In genomic region chr12:47212701-47213039, GRCh38 we compare ENCODE assay signal across 19 cellular contexts.
DNase-seq lines count a peak whose midpoint lies in the region; ATAC-seq and TF ChIP-seq lines count a peak whose summit lies in the region.
"Had no signal": no experiment of that assay in that cellular context is flagged by ENCODE, and none has a peak within 500 bp of the region (broad histone marks: within the 10 kb centered on the region; RNA-seq: fewer than 3 reads in every experiment).

No MANE protein-coding gene starts in this region.

- H3K9me2 ChIP-seq in Karpas-422 (replicated peaks; ENCODE audit: insufficient read depth, low read length): no peaks in the 10 kb centered on the region

- H3K4me1 Mint-ChIP-seq in activated CD4-positive, alpha-beta T cell treated with anti-CD3 and anti-CD28 coated beads, Interleukin-2, amount 10 ng/mL, durations not matched to agents 24 days and 14 days: peaks cover 55% of the 10 kb centered on the region
- peaks cover 35% of the 10 kb centered on the region for H3K4me1 Mint-ChIP-seq in activated naive CD8-positive, alpha-beta T cell (ENCODE audit: low read depth)
- H3K4me1 Mint-ChIP-seq in natural killer cell: peaks cover 80 to 81% of the 10 kb centered on the region in 2 donors

- ATAC-seq in natural killer cell: no peak
- ATAC-seq: pancreas had no signal

- H3K27ac Mint-ChIP-seq in activated CD4-positive, alpha-beta T cell treated with anti-CD3 and anti-CD28 coated beads, Interleukin-2, amount 10 ng/mL, durations not matched to agents 24 days and 14 days: peak overlapping the region; percentile 98
- H3K27ac Mint-ChIP-seq in activated naive CD8-positive, alpha-beta T cell: peak overlapping the region; percentile 99
- H3K27ac Mint-ChIP-seq in natural killer cell: peak overlapping the region; percentile 97 to 99

- TF ChIP-seq EP300 in ovary (IDR thresholded peaks at IDR 0.05): no peak

- no peak for TF ChIP-seq POLR2A in ovary (IDR thresholded peaks at IDR 0.05)

- TF ChIP-seq CTCF in natural killer cell (IDR thresholded peaks at IDR 0.05) (no peak), ovary (IDR thresholded peaks at IDR 0.05) (no peak), right atrium auricular region (IDR thresholded peaks at IDR 0.05) (no peak)

- peaks cover 69% of the 10 kb centered on the region for H3K36me3 Mint-ChIP-seq in activated CD4-positive, alpha-beta T cell treated with anti-CD3 and anti-CD28 coated beads, Interleukin-2, amount 10 ng/mL, durations not matched to agents 24 days and 14 days (ENCODE audit: low read depth)
- H3K36me3 Mint-ChIP-seq in activated naive CD8-positive, alpha-beta T cell: peaks cover 46% of the 10 kb centered on the region
- peaks cover 7% of the 10 kb centered on the region for H3K36me3 Mint-ChIP-seq in natural killer cell

- H3K79me2 ChIP-seq in Karpas-422 (ENCODE audit: low read length): peaks cover 67% of the 10 kb centered on the region

- H2AFZ ChIP-seq in Karpas-422 (ENCODE audit: low read length): no peak overlapping the region

- H3K9ac ChIP-seq in Karpas-422 (ENCODE audit: low read length): peak overlapping the region; percentile 80; the same call in 1 of the 2 replicates

- H3K27me3 ChIP-seq in Karpas-422 (ENCODE audit: low read length) (no peaks in the 10 kb centered on the region), ovary (no peaks in the 10 kb centered on the region), right atrium auricular region (no peaks in the 10 kb centered on the region)
- H3K27me3 ChIP-seq: pancreas, suprapubic skin had no signal

- no peak for DNase-seq in activated CD4-positive, alpha-beta T cell treated with anti-CD3 and anti-CD28 coated beads, Interleukin-2, amount 10 ng/mL, durations not matched to agents 24 days and 14 days
- no peak for DNase-seq in activated CD4-positive, alpha-beta T cell treated with anti-CD3 and anti-CD28 coated beads, Interleukin-2, amount 50 U/mL, for 1 hour
- DNase-seq in Karpas-422 (no peak), natural killer cell (no peak), NCI-H1694 (lab: John Stamatoyannopoulos, UW) (no peak), ovary (no peak), right atrium auricular region (ENCODE audit: low spot score) (no peak)
- DNase-seq: aorta; DMS79 treated with DMSO at 0.1 percent for 48 hours; NCI-H1092 treated with DMSO at 0.1 percent for 48 hours; NCI-H2081 treated with DMSO at 0.1 percent for 48 hours; NCI-H524; pancreas; Right ventricle myocardium superior; stimulated activated CD4-positive, alpha-beta T cell treated with anti-CD3 and anti-CD28 coated beads, Interleukin-2, amount 100 ng/mL, for 48 hours; T-helper 9 cell had no signal

- H3K9me3 Mint-ChIP-seq in activated CD4-positive, alpha-beta T cell treated with anti-CD3 and anti-CD28 coated beads, Interleukin-2, amount 10 ng/mL, durations not matched to agents 24 days and 14 days: no peaks in the 10 kb centered on the region
- no peaks in the 10 kb centered on the region for H3K9me3 Mint-ChIP-seq in activated naive CD8-positive, alpha-beta T cell (ENCODE audit: low read depth)
- H3K9me3 Mint-ChIP-seq in natural killer cell: no peaks in the 10 kb centered on the region

- intact Hi-C loops in activated CD4-positive, alpha-beta T cell treated with anti-CD3 and anti-CD28 coated beads, Interleukin-2, amount 10 ng/mL, durations not matched to agents 24 days and 14 days (cut with micrococcal nuclease): loop anchor here (1.0 to 5.0 kb wide), 3 partner anchors 22 to 840 kb away; partner anchors contain the start of genes RPAP3 and SLC38A2
- intact Hi-C loops in natural killer cell (cut with micrococcal nuclease): loop anchor here (5.0 to 10.0 kb wide), 3 partner anchors 130 to 838 kb away; partner anchors contain the start of genes HDAC7 and SLC38A2
- intact Hi-C loops in ovary (cut with DNase I): no loop called here

- peaks cover 26% of the 10 kb centered on the region; the same call in 1 of the 2 replicates for H3K36me3 ChIP-seq in Karpas-422 (ENCODE audit: insufficient read depth, low read length)
- H3K36me3 ChIP-seq in ovary: no peaks in the 10 kb centered on the region
- no peaks in the 10 kb centered on the region for H3K36me3 ChIP-seq in right atrium auricular region
- H3K36me3 ChIP-seq: pancreas, suprapubic skin had no signal

- H3K4me1 ChIP-seq in Karpas-422 (ENCODE audit: low read length): peaks cover 83% of the 10 kb centered on the region
- no peaks in the 10 kb centered on the region for H3K4me1 ChIP-seq in ovary (ENCODE audit: insufficient read depth)
- no peaks in the 10 kb centered on the region for H3K4me1 ChIP-seq in right atrium auricular region
- H3K4me1 ChIP-seq: suprapubic skin had no signal

- H3K4me2 ChIP-seq in Karpas-422 (ENCODE audit: low read depth, low read length, poor library complexity, severe bottlenecking): peak overlapping the region; percentile 96

- H3K27ac ChIP-seq in Karpas-422 (ENCODE audit: low read length) (peak overlapping the region; percentile 97), ovary (no peak overlapping the region), right atrium auricular region (no peak overlapping the region)
- H3K27ac ChIP-seq: C4-2B, pancreas, suprapubic skin had no signal

- no peaks in the 10 kb centered on the region for H3K9me3 ChIP-seq in Karpas-422 (ENCODE audit: low read length)
- H3K9me3 ChIP-seq in ovary: no peaks in the 10 kb centered on the region
- no peaks in the 10 kb centered on the region for H3K9me3 ChIP-seq in right atrium auricular region
- H3K9me3 ChIP-seq: pancreas, suprapubic skin had no signal

- H3K4me3 ChIP-seq in Karpas-422 (ENCODE audit: low read length): no peak overlapping the region
- no peak overlapping the region for H3K4me3 ChIP-seq in ovary
- no peak overlapping the region for H3K4me3 ChIP-seq in right atrium auricular region
- H3K4me3 ChIP-seq: pancreas, suprapubic skin had no signal

- H3K27me3 Mint-ChIP-seq in activated CD4-positive, alpha-beta T cell treated with anti-CD3 and anti-CD28 coated beads, Interleukin-2, amount 10 ng/mL, durations not matched to agents 24 days and 14 days: no peaks in the 10 kb centered on the region
- no peaks in the 10 kb centered on the region for H3K27me3 Mint-ChIP-seq in activated naive CD8-positive, alpha-beta T cell
- no peaks in the 10 kb centered on the region for H3K27me3 Mint-ChIP-seq in natural killer cell (ENCODE audit: low read depth in 2 of 2)

- no peaks in the 10 kb centered on the region for H4K20me1 ChIP-seq in Karpas-422 (ENCODE audit: insufficient read depth, low read depth, low read length)

- H3K4me3 Mint-ChIP-seq in activated CD4-positive, alpha-beta T cell treated with anti-CD3 and anti-CD28 coated beads, Interleukin-2, amount 10 ng/mL, durations not matched to agents 24 days and 14 days: peak overlapping the region; percentile 96
- peak overlapping the region; percentile 98 for H3K4me3 Mint-ChIP-seq in activated naive CD8-positive, alpha-beta T cell
- H3K4me3 Mint-ChIP-seq in natural killer cell: peak overlapping the region; percentile 96

Comparison
In these comparisons a context has a peak if more than half of its experiments do, and no peak if none do; other contexts are left out.
1. intact Hi-C loops: an anchor here in activated CD4-positive, alpha-beta T cell treated with anti-CD3 and anti-CD28 coated beads, Interleukin-2, amount 10 ng/mL, durations not matched to agents 24 days and 14 days (1.0 to 5.0 kb wide) and natural killer cell (5.0 to 10.0 kb wide); none called in ovary.